In genomic region chr18:79930020-79930642, GRCh38 we compare ENCODE assay signal across 1 cellular context.
TF ChIP-seq lines count a peak whose summit lies in the region.

No MANE protein-coding gene starts in this region.

TF ChIP-seq in IMR-90, 13 proteins besides CTCF, POLR2A, EP300 and RAD21:
- TF ChIP-seq NFE2L2 (IDR thresholded peaks at IDR 0.05; ENCODE audit: low read depth, low read length) (no peak), MXI1 (IDR thresholded peaks at IDR 0.05; ENCODE audit: borderline replicate concordance, low read depth, low read length) (no peak), CEBPB (IDR thresholded peaks at IDR 0.05; ENCODE audit: low read depth, low read length) (no peak)
TF ChIP-seq in IMR-90: peak in this region for 0.
